Comparison of ENCODE assay signal across 15 cellular contexts in genomic region chr4:119297795-119298194, GRCh38. TPM values are rescaled to one million over a fixed set of nuclear protein-coding genes. Genes with fewer than 3 reads are reported as not detected.
DNase-seq lines count a peak whose midpoint lies in the region; ATAC-seq and TF ChIP-seq lines count a peak whose summit lies in the region.
"Had no signal": no experiment of that assay in that cellular context is flagged by ENCODE, and none has a peak within 500 bp of the region (broad histone marks: within the 10 kb centered on the region; RNA-seq: fewer than 3 reads in every experiment).

No MANE protein-coding gene starts in this region.

- WGBS in esophagus squamous epithelium, 2 donors: 83 to 94% methylated on average over 1 of the region's 1 CpG

- POLR2A ChIA-PET in activated CD4-positive, alpha-beta T cell treated with anti-CD3 and anti-CD28 coated beads, Interleukin-2, amount 10 ng/mL, durations not matched to agents 7 days and 5 days (lab: Charles Lee): no interaction called here
- POLR2A ChIA-PET in Panc1 (lab: Charles Lee): no interaction called here

- H3K9me3 ChIP-seq in Panc1 (ENCODE audit: control insufficient read depth, insufficient read depth, low read depth, low read length) (no peaks in the 10 kb centered on the region), esophagus squamous epithelium (no peaks in the 10 kb centered on the region), skeletal muscle satellite cell (replicated peaks; ENCODE audit: low read length) (no peaks in the 10 kb centered on the region)

- no peak for DNase-seq in activated CD4-positive, alpha-beta T cell treated with anti-CD3 and anti-CD28 coated beads, Interleukin-2, amount 10 ng/mL, durations not matched to agents 7 days and 5 days
- DNase-seq in activated CD4-positive, alpha-beta T cell treated with anti-CD3 and anti-CD28 coated beads for 48 hours: no peak
- no peak for DNase-seq in Panc1 (ENCODE audit: low read depth, low spot score)
- DNase-seq in esophagus squamous epithelium (lab: John Stamatoyannopoulos, UW): no peak
- no peak for DNase-seq in occipital lobe (lab: John Stamatoyannopoulos, UW)
- DNase-seq in GM13976 (ENCODE audit: low spot score): no peak
- no peak for DNase-seq in central memory CD4-positive, alpha-beta T cell
- DNase-seq: ACHN; activated CD4-positive, alpha-beta T cell treated with anti-CD3 and anti-CD28 coated beads, Interleukin-2, amount 50 U/mL, for 1 hour; naive B cell; NCI-H1092 treated with DMSO at 0.1 percent for 48 hours; NCI-H510A; SIG-M5 had no signal

- in situ Hi-C loops in Panc1 (cut with HindIII; ENCODE audit: low pct_unique_long_range_greater_than_20kb, low sequenced_read_pairs) (no loop called here), GM13976 (cut with MboI; ENCODE audit: low sequenced_read_pairs, unreplicated experiment) (loop anchor here (10.0 to 25.0 kb wide), 2 partner anchors 83 to 260 kb away; partner anchors contain the start of gene USP53)

- no peak overlapping the region for H3K4me3 ChIP-seq in Panc1 (ENCODE audit: low read depth in 2 of 2, low read length in 2 of 2)
- H3K4me3 ChIP-seq in esophagus squamous epithelium: peak overlapping the region in 3 of 4 donors; percentile 69 to 89 (median 76)
- H3K4me3 ChIP-seq in skeletal muscle satellite cell (ENCODE audit: low read length): peak overlapping the region; percentile 90

- CTCF ChIA-PET in activated CD4-positive, alpha-beta T cell treated with anti-CD3 and anti-CD28 coated beads, Interleukin-2, amount 10 ng/mL, durations not matched to agents 7 days and 5 days (lab: Charles Lee): interaction anchor here (1.0 kb wide), 1 partner anchor 253 kb away, joined by 3 read pairs; no protein-coding TSS in a partner anchor
- CTCF ChIA-PET in Panc1 (lab: Charles Lee): no interaction called here

- H3K9me3 Mint-ChIP-seq in activated CD4-positive, alpha-beta T cell treated with anti-CD3 and anti-CD28 coated beads, Interleukin-2, amount 10 ng/mL, durations not matched to agents 7 days and 5 days: no peaks in the 10 kb centered on the region
- H3K9me3 Mint-ChIP-seq: naive B cell had no signal

- TF ChIP-seq CTCF in Panc1 (IDR thresholded peaks at IDR 0.05): no peak
- TF ChIP-seq CTCF in esophagus squamous epithelium (IDR thresholded peaks at IDR 0.05): no peak
- TF ChIP-seq CTCF in GM13976 (IDR thresholded peaks at IDR 0.05; ENCODE audit: borderline replicate concordance, control extremely low read depth, extremely low read depth, insufficient read depth, missing control alignments): no peak

- H3K4me1 Mint-ChIP-seq in activated CD4-positive, alpha-beta T cell treated with anti-CD3 and anti-CD28 coated beads, Interleukin-2, amount 10 ng/mL, durations not matched to agents 7 days and 5 days: peaks cover 36% of the 10 kb centered on the region

- H3K27me3 Mint-ChIP-seq in activated CD4-positive, alpha-beta T cell treated with anti-CD3 and anti-CD28 coated beads, Interleukin-2, amount 10 ng/mL, durations not matched to agents 7 days and 5 days: no peaks in the 10 kb centered on the region
- H3K27me3 Mint-ChIP-seq: naive B cell had no signal

- ATAC-seq in Panc1: no peak

- peaks cover 10% of the 10 kb centered on the region for H3K4me1 ChIP-seq in Panc1 (ENCODE audit: control insufficient read depth, insufficient read depth, low read length)
- peaks cover 0 to 57% (median 24%) of the 10 kb centered on the region in 3 donors for H3K4me1 ChIP-seq in esophagus squamous epithelium
- peaks cover 4% of the 10 kb centered on the region for H3K4me1 ChIP-seq in skeletal muscle satellite cell (ENCODE audit: control insufficient read depth, insufficient read depth, low read length)

- H3K27ac ChIP-seq in Panc1 (ENCODE audit: low read length) (no peak overlapping the region), esophagus squamous epithelium (peak overlapping the region in 1 of 4 donors; percentile 94)
- H3K27ac ChIP-seq: HL-60 had no signal

- intact Hi-C loops in Panc1 (cut with micrococcal nuclease; ENCODE audit: unreplicated experiment): no loop called here
- intact Hi-C loops in esophagus squamous epithelium (cut with DNase I): loop anchor here (10.0 kb wide), 1 partner anchor 313 kb away; no protein-coding TSS in a partner anchor

- H3K9ac ChIP-seq in skeletal muscle satellite cell (ENCODE audit: low read depth, low read length): peak overlapping the region; percentile 96

- peaks cover 33% of the 10 kb centered on the region for H3K36me3 Mint-ChIP-seq in activated CD4-positive, alpha-beta T cell treated with anti-CD3 and anti-CD28 coated beads, Interleukin-2, amount 10 ng/mL, durations not matched to agents 7 days and 5 days (ENCODE audit: low read depth)

- TSS peak; percentile 87 for BruUV-seq in Panc1 (replicated peaks; lab: Mats Ljungman, UMichigan)

- H3K4me2 ChIP-seq in skeletal muscle satellite cell (ENCODE audit: low read length): peak overlapping the region; percentile 94

- H3K4me3 Mint-ChIP-seq in activated CD4-positive, alpha-beta T cell treated with anti-CD3 and anti-CD28 coated beads, Interleukin-2, amount 10 ng/mL, durations not matched to agents 7 days and 5 days: peak overlapping the region; percentile 96

- H3K27ac Mint-ChIP-seq in activated CD4-positive, alpha-beta T cell treated with anti-CD3 and anti-CD28 coated beads, Interleukin-2, amount 10 ng/mL, durations not matched to agents 7 days and 5 days: no peak overlapping the region

- no peak for TF ChIP-seq POLR2A in esophagus squamous epithelium (IDR thresholded peaks at IDR 0.05)

- peaks cover 2% of the 10 kb centered on the region; the same call in 1 of the 2 replicates for H3K36me3 ChIP-seq in Panc1 (ENCODE audit: control insufficient read depth, insufficient read depth, low read length)
- peaks cover 0 to 48% (median 0%) of the 10 kb centered on the region in 3 donors for H3K36me3 ChIP-seq in esophagus squamous epithelium
- peaks cover 29% of the 10 kb centered on the region for H3K36me3 ChIP-seq in skeletal muscle satellite cell (ENCODE audit: insufficient read depth, low read length)

- H3K27me3 ChIP-seq in Panc1 (ENCODE audit: control insufficient read depth, insufficient read depth, low read length) (no peaks in the 10 kb centered on the region), esophagus squamous epithelium (no peaks in the 10 kb centered on the region), skeletal muscle satellite cell (ENCODE audit: control insufficient read depth, insufficient read depth, low read length) (no peaks in the 10 kb centered on the region)

RNA-seq across cellular contexts. Expression of gene FABP2, which starts 24.1 kb away (rescaled TPM):
- total RNA-seq in activated CD4-positive, alpha-beta T cell treated with anti-CD3 and anti-CD28 coated beads, Interleukin-2, amount 10 ng/mL, durations not matched to agents 7 days and 5 days: not detected
- total RNA-seq in Panc1 (2021; ENCODE audit: unreplicated experiment): not detected
- not detected for polyA plus RNA-seq in Panc1 (2012; ENCODE audit: insufficient read length)
- total RNA-seq in esophagus squamous epithelium: not detected
- not detected in 2 replicates for total RNA-seq in skeletal muscle satellite cell (2012; rRNA removed)
- total RNA-seq in occipital lobe: not detected

Comparison
In these comparisons a context has a peak if more than half of its experiments do, and no peak if none do; other contexts are left out.
1. H3K4me3 ChIP-seq: peak in esophagus squamous epithelium (3 of 4) and skeletal muscle satellite cell (single experiment); none in Panc1 (0 of 2).